Comparison of ENCODE assay signal across 30 cellular contexts in genomic region chr21:32415999-32416398, GRCh38. TPM values are rescaled to one million over a fixed set of nuclear protein-coding genes. Genes with fewer than 3 reads are reported as not detected.
A peak's percentile ranks its signal among the peaks of the same experiment; 100 is the strongest.
DNase-seq lines count a peak whose midpoint lies in the region; ATAC-seq and TF ChIP-seq lines count a peak whose summit lies in the region.
"Had no signal": no experiment of that assay in that cellular context is flagged by ENCODE, and none has a peak within 500 bp of the region (broad histone marks: within the 10 kb centered on the region; RNA-seq: fewer than 3 reads in every experiment).

No MANE protein-coding gene starts in this region.

- H3K4me1 Mint-ChIP-seq in Calu3 (ENCODE audit: low read depth, unreplicated experiment) (peaks cover 14% of the 10 kb centered on the region), CD14-positive monocyte (peaks cover 15% of the 10 kb centered on the region)

- peak overlapping the region; percentile 36 for H3K4me2 ChIP-seq in osteoblast (ENCODE audit: insufficient read depth, low read length)

- no peaks in the 10 kb centered on the region for H3K9me3 Mint-ChIP-seq in Calu3 (ENCODE audit: low read depth, unreplicated experiment)
- H3K9me3 Mint-ChIP-seq in CD14-positive monocyte = no peaks in the 10 kb centered on the region
- H3K9me3 Mint-ChIP-seq: activated naive CD4-positive, alpha-beta T cell treated with anti-CD3 and anti-CD28 coated beads, Interleukin-2, amount 50 U/mL, for 24 hours; activated T-helper 2 cell treated with anti-CD3 and anti-CD28 coated beads, Interferon-gamma antibody, Interleukin-2, Interleukin-4, amounts not matched to agents 10 μg/mL and 5 μg/mL and 100 μg/mL, durations not matched to agents 14 hours and 24 hours and 36 hours; endodermal cell; immature natural killer cell had no signal

- no peaks in the 10 kb centered on the region for H3K27me3 ChIP-seq in ACC112 (ENCODE audit: insufficient read depth, low read length)
- H3K27me3 ChIP-seq in osteoblast (ENCODE audit: insufficient read depth, low read length) = no peaks in the 10 kb centered on the region
- H3K27me3 ChIP-seq: sigmoid colon had no signal

- no peak for ATAC-seq in HG03439 (IDR thresholded peaks at IDR 0.05; ENCODE audit: unreplicated experiment)
- ATAC-seq: activated CD8-positive, alpha-beta T cell treated with anti-CD3 and anti-CD28 coated beads, Interleukin-2, amount 10 ng/mL, durations not matched to agents 7 days and 5 days had no signal

- H4K20me1 ChIP-seq in osteoblast (ENCODE audit: insufficient read depth, low read length) = no peaks in the 10 kb centered on the region

- H3K79me2 ChIP-seq in ACC112 (ENCODE audit: control insufficient read depth, insufficient read depth, low read length, unreplicated experiment) = peaks cover 76% of the 10 kb centered on the region
- H3K79me2 ChIP-seq in osteoblast (ENCODE audit: insufficient read depth, low read length) = peaks cover 52% of the 10 kb centered on the region

- H3K36me3 ChIP-seq in ACC112 (ENCODE audit: insufficient read depth, low read length) (peaks cover 5% of the 10 kb centered on the region; the same call in 1 of the 2 replicates), HEK293 (ENCODE audit: control insufficient read depth in 2 of 2, insufficient read depth in 1 of 2, low read length in 2 of 2) (no peaks in the 10 kb centered on the region), osteoblast (ENCODE audit: insufficient read depth, low read length) (no peaks in the 10 kb centered on the region)
- H3K36me3 ChIP-seq: cardiac muscle cell, neutrophil, WERI-Rb-1 had no signal

- intact Hi-C loops in Calu3 (cut with micrococcal nuclease; ENCODE audit: unreplicated experiment) (loop anchor here (2.0 kb wide), 1 partner anchor 151 kb away; no protein-coding TSS in a partner anchor), CD14-positive monocyte (cut with micrococcal nuclease) (no loop called here)

- no peak for DNase-seq in coronary artery (ENCODE audit: low spot score)
- no peak for DNase-seq in osteoblast (ENCODE audit: insufficient read length, low spot score, missing footprints)
- no peak for DNase-seq in Calu3
- no peak for DNase-seq in NCI-H2171 (lab: John Stamatoyannopoulos, UW)
- no peak for DNase-seq in CD14-positive monocyte (ENCODE audit: low spot score)
- DNase-seq: activated CD4-positive, alpha-beta T cell treated with anti-CD3 and anti-CD28 coated beads for 4 hours; activated CD8-positive, alpha-beta T cell treated with anti-CD3 and anti-CD28 coated beads, Interleukin-2, amount 10 ng/mL, durations not matched to agents 7 days and 5 days; activated T-cell treated with anti-CD3 and anti-CD28 coated beads for 4 hours; C1 segment of cervical spinal cord; Caco-2; DMS79; endodermal cell; hippocampal formation; immature natural killer cell; NCI-H1436 treated with DMSO at 0.1 percent for 48 hours; NCI-H446 treated with DMSO at 0.1 percent for 48 hours; NCI-H82; SIG-M5; sigmoid colon; stimulated activated CD4-positive, alpha-beta T cell treated with anti-CD3 and anti-CD28 coated beads, Interleukin-4, amount 100 ng/mL, for 24 hours; trophoblast cell; WERI-Rb-1 had no signal

- CTCF ChIA-PET in HEK293 (lab: Yijun Ruan, JAX) (interaction anchor here (0.6 to 1.4 kb wide), 4 partner anchors 14 to 105 kb away, joined by 3 to 5 read pairs (median 4); no protein-coding TSS in a partner anchor), Calu3 (lab: Charles Lee) (interaction anchor here (1.4 kb wide), 1 partner anchor 185 kb away, joined by 3 read pairs; no protein-coding TSS in a partner anchor)

- H3K27ac Mint-ChIP-seq in Calu3 (ENCODE audit: unreplicated experiment) = no peak overlapping the region
- H3K27ac Mint-ChIP-seq in CD14-positive monocyte = no peak overlapping the region
- H3K27ac Mint-ChIP-seq: activated CD8-positive, alpha-beta T cell treated with anti-CD3 and anti-CD28 coated beads, Interleukin-2, amount 10 ng/mL, durations not matched to agents 7 days and 5 days; activated naive CD4-positive, alpha-beta T cell treated with anti-CD3 and anti-CD28 coated beads, Interleukin-2, amount 50 U/mL, for 24 hours; activated T-helper 2 cell treated with anti-CD3 and anti-CD28 coated beads, Interferon-gamma antibody, Interleukin-2, Interleukin-4, amounts not matched to agents 10 μg/mL and 5 μg/mL and 100 μg/mL, durations not matched to agents 14 hours and 24 hours and 36 hours; endodermal cell; progenitor cell of endocrine pancreas had no signal

- H3K27me3 Mint-ChIP-seq in Calu3 (ENCODE audit: unreplicated experiment) (peaks cover 21% of the 10 kb centered on the region), CD14-positive monocyte (ENCODE audit: low read depth in 3 of 3) (peaks cover 12 to 21% (median 13%) of the 10 kb centered on the region in 3 donors)
- H3K27me3 Mint-ChIP-seq: activated naive CD4-positive, alpha-beta T cell treated with anti-CD3 and anti-CD28 coated beads, Interleukin-2, amount 50 U/mL, for 24 hours had no signal

- H3K4me3 ChIP-seq in ACC112 (ENCODE audit: low read depth, low read length) (peak overlapping the region; percentile 97), HEK293 (ENCODE audit: low read depth, low read length) (no peak overlapping the region), coronary artery (peak overlapping the region; percentile 94), osteoblast (ENCODE audit: insufficient read depth, low read length) (no peak overlapping the region)
- H3K4me3 ChIP-seq: cardiac muscle cell had no signal

- no TSS peak for BruUV-seq in Calu3 (replicated peaks; lab: Mats Ljungman, UMichigan)

- H3K9me3 ChIP-seq in HEK293 (ENCODE audit: control insufficient read depth, insufficient read depth, low read depth, low read length) = no peaks in the 10 kb centered on the region
- H3K9me3 ChIP-seq in osteoblast (ENCODE audit: low read depth, low read length) = no peaks in the 10 kb centered on the region
- H3K9me3 ChIP-seq: Caco-2, neutrophil, sigmoid colon had no signal

- H3K36me3 Mint-ChIP-seq in Calu3 (ENCODE audit: insufficient read depth, unreplicated experiment) (peaks cover 10% of the 10 kb centered on the region), CD14-positive monocyte (peaks cover 0 to 3% of the 10 kb centered on the region in 2 donors)
- H3K36me3 Mint-ChIP-seq: activated naive CD4-positive, alpha-beta T cell treated with anti-CD3 and anti-CD28 coated beads, Interleukin-2, amount 50 U/mL, for 24 hours had no signal

- peak overlapping the region; percentile 20 for H2AFZ ChIP-seq in ACC112 (ENCODE audit: low read length, unreplicated experiment)
- no peak overlapping the region for H2AFZ ChIP-seq in osteoblast (ENCODE audit: low read length)

- TF ChIP-seq CTCF in HEK293 (tag by site-specific recombination; IDR thresholded peaks at IDR 0.05) (no peak), coronary artery (IDR thresholded peaks at IDR 0.05) (no peak), osteoblast (IDR thresholded peaks at IDR 0.05; ENCODE audit: extremely low read depth, low read depth, low read length) (no peak), Calu3 (IDR thresholded peaks at IDR 0.05; ENCODE audit: unreplicated experiment) (no peak), CD14-positive monocyte (IDR thresholded peaks at IDR 0.05) (no peak)

- no peak overlapping the region for H3K4me3 Mint-ChIP-seq in Calu3 (ENCODE audit: low read depth, unreplicated experiment)
- no peak overlapping the region for H3K4me3 Mint-ChIP-seq in CD14-positive monocyte
- H3K4me3 Mint-ChIP-seq: activated CD8-positive, alpha-beta T cell treated with anti-CD3 and anti-CD28 coated beads, Interleukin-2, amount 10 ng/mL, durations not matched to agents 7 days and 5 days; activated naive CD4-positive, alpha-beta T cell treated with anti-CD3 and anti-CD28 coated beads, Interleukin-2, amount 50 U/mL, for 24 hours; endodermal cell had no signal

- H3K4me1 ChIP-seq in ACC112 (ENCODE audit: control insufficient read depth, insufficient read depth, low read length, unreplicated experiment) (peaks cover 16% of the 10 kb centered on the region), HEK293 (ENCODE audit: control insufficient read depth, insufficient read depth, low read length) (peaks cover 13% of the 10 kb centered on the region), osteoblast (ENCODE audit: insufficient read depth, low read length) (peaks cover 36% of the 10 kb centered on the region)

- H3K27ac ChIP-seq in ACC112 (ENCODE audit: low read depth, low read length) = peak overlapping the region; percentile 95
- no peak overlapping the region for H3K27ac ChIP-seq in HEK293 (ENCODE audit: extremely low read depth, low read depth, low read length)
- peak overlapping the region in 1 of 2 donors; percentile 7 for H3K27ac ChIP-seq in coronary artery
- peak overlapping the region; percentile 93 for H3K27ac ChIP-seq in osteoblast (ENCODE audit: low read depth, low read length)
- H3K27ac ChIP-seq: cardiac muscle cell, neutrophil, WERI-Rb-1 had no signal

- POLR2A ChIA-PET in HEK293 (lab: Yijun Ruan, JAX) = interaction anchor here (0.7 to 1.1 kb wide), 2 partner anchors 185 to 1894 kb away, joined by 3 to 10 read pairs; no protein-coding TSS in a partner anchor

TF ChIP-seq in HEK293, 187 proteins besides CTCF, POLR2A, EP300 and RAD21 (continues in another document):
- TF ChIP-seq ZNF341 (tag by site-specific recombination; IDR thresholded peaks at IDR 0.05; ENCODE audit: low read depth) = peak; percentile 96
- TF ChIP-seq ZSCAN4 (tag by site-specific recombination; IDR thresholded peaks at IDR 0.05) = peak; percentile 94
- peak; percentile 66 for TF ChIP-seq PRDM1 (tag by site-specific recombination; IDR thresholded peaks at IDR 0.05)

RNA-seq across cellular contexts. Expression of gene EVA1C, which starts 3.5 kb away (rescaled TPM):
- total RNA-seq in osteoblast (5.0 and 8.0 TPM in 2 replicates), Calu3 (2022) (1.4 and 3.1 TPM in 2 replicates)
- polyA plus RNA-seq in CD14-positive monocyte = under 1 TPM; 0.37 to 0.63 TPM
- total RNA-seq: Caco-2, progenitor cell of endocrine pancreas had no signal
- polyA plus RNA-seq: cardiac muscle cell had no signal

RNA-seq across cellular contexts. Expression of gene URB1, which starts 23.2 kb away (rescaled TPM):
- 15.9 and 21.7 TPM in 2 replicates for total RNA-seq in osteoblast
- total RNA-seq in Calu3 (2022) = 16.5 and 19.2 TPM in 2 replicates
- polyA plus RNA-seq in CD14-positive monocyte = under 1 TPM; 0.25 to 0.47 TPM

Comparison
In these comparisons a context has a peak if more than half of its experiments do, and no peak if none do; other contexts are left out.
1. H3K4me3 ChIP-seq: peak in ACC112 (single experiment) and coronary artery (single experiment); none in HEK293 (single experiment) and osteoblast (single experiment).